Comparison of ENCODE assay signal across 28 cellular contexts in genomic region chr3:138933981-138934691, GRCh38. TPM values are rescaled to one million over a fixed set of nuclear protein-coding genes. Genes with fewer than 3 reads are reported as not detected.
"Had no signal": no experiment of that assay in that cellular context is flagged by ENCODE, and none has a peak within 500 bp of the region (broad histone marks: within the 10 kb centered on the region; RNA-seq: fewer than 3 reads in every experiment).

No MANE protein-coding gene starts in this region.

- DNase-seq: activated CD4-positive, alpha-beta T cell treated with anti-CD3 and anti-CD28 coated beads, Interleukin-2, amount 50 U/mL, for 1 hour; activated CD8-positive, alpha-beta T cell treated with anti-CD3 and anti-CD28 coated beads for 36 hours; activated naive CD4-positive, alpha-beta T cell; activated T-cell treated with anti-CD3 and anti-CD28 coated beads, Interleukin-2, amount 50 U/mL, for 4 hours; effector CD4-positive, alpha-beta T cell; gastrocnemius medialis; glutamatergic neuron; left ventricle myocardium superior; naive B cell; nucleus accumbens; pancreas; psoas muscle; right cardiac atrium; spleen; stimulated activated naive CD4-positive, alpha-beta T cell; T-helper 17 cell; T1000 had no signal

- H3K27ac ChIP-seq: breast epithelium, epithelial cell of prostate, gastrocnemius medialis, pancreas, psoas muscle, spleen, suprapubic skin, tibial nerve had no signal

- FAIRE-seq: islet of Langerhans, pancreas had no signal

- H3K9me3 ChIP-seq: breast epithelium, gastrocnemius medialis, pancreas, psoas muscle, spleen, suprapubic skin, tibial nerve had no signal

- H3K4me3 ChIP-seq: breast epithelium, gastrocnemius medialis, pancreas, psoas muscle, spleen, suprapubic skin, tibial nerve had no signal

- ATAC-seq: activated CD8-positive, alpha-beta T cell treated with anti-CD3 and anti-CD28 coated beads for 36 hours; activated naive CD4-positive, alpha-beta T cell treated with anti-CD3 and anti-CD28 coated beads, Interleukin-2, amount 50 U/mL, for 72 hours; activated T-cell treated with anti-CD3 and anti-CD28 coated beads, Interleukin-2, amount 50 U/mL, for 4 hours; gastrocnemius medialis; left ventricle myocardium superior; pancreas; psoas muscle; right cardiac atrium; T-helper 17 cell had no signal

- H3K36me3 ChIP-seq: breast epithelium, gastrocnemius medialis, pancreas, spleen, suprapubic skin, tibial nerve had no signal

RNA-seq across cellular contexts. Expression of gene FOXL2, which starts 12.8 kb away (rescaled TPM):
- total RNA-seq: activated CD8-positive, alpha-beta T cell treated with anti-CD3 and anti-CD28 coated beads for 36 hours; activated naive CD4-positive, alpha-beta T cell treated with anti-CD3 and anti-CD28 coated beads, Interleukin-2, amount 50 U/mL, for 72 hours; activated T-helper 2 cell treated with anti-CD3 and anti-CD28 coated beads, Interferon-gamma antibody, Interleukin-2, Interleukin-4, amounts not matched to agents 10 μg/mL and 5 μg/mL and 100 μg/mL, durations not matched to agents 14 hours and 24 hours and 36 hours; gastrocnemius medialis; left ventricle myocardium superior; lung microvascular endothelial cell; mesothelial cell of epicardium; right cardiac atrium; spleen; T-helper 17 cell; tibial nerve; urinary bladder had no signal
- polyA plus RNA-seq: neural cell, right cardiac atrium, spleen, urinary bladder had no signal

RNA-seq across cellular contexts. Expression of gene FOXL2NB, which starts 12.9 kb away (rescaled TPM):
- total RNA-seq: activated CD8-positive, alpha-beta T cell treated with anti-CD3 and anti-CD28 coated beads for 36 hours; activated naive CD4-positive, alpha-beta T cell treated with anti-CD3 and anti-CD28 coated beads, Interleukin-2, amount 50 U/mL, for 72 hours; activated T-cell treated with anti-CD3 and anti-CD28 coated beads, Interleukin-2, amount 50 U/mL, for 4 hours; activated T-helper 2 cell treated with anti-CD3 and anti-CD28 coated beads, Interferon-gamma antibody, Interleukin-2, Interleukin-4, amounts not matched to agents 10 μg/mL and 5 μg/mL and 100 μg/mL, durations not matched to agents 14 hours and 24 hours and 36 hours; gastrocnemius medialis; left ventricle myocardium superior; lung microvascular endothelial cell; mesothelial cell of epicardium; right cardiac atrium; spleen; T-helper 17 cell; tibial nerve; urinary bladder had no signal
- polyA plus RNA-seq: neural cell, pancreas, right cardiac atrium, urinary bladder had no signal
